11 cellular contexts compared by ENCODE assay signal in the genomic region with DNA sequence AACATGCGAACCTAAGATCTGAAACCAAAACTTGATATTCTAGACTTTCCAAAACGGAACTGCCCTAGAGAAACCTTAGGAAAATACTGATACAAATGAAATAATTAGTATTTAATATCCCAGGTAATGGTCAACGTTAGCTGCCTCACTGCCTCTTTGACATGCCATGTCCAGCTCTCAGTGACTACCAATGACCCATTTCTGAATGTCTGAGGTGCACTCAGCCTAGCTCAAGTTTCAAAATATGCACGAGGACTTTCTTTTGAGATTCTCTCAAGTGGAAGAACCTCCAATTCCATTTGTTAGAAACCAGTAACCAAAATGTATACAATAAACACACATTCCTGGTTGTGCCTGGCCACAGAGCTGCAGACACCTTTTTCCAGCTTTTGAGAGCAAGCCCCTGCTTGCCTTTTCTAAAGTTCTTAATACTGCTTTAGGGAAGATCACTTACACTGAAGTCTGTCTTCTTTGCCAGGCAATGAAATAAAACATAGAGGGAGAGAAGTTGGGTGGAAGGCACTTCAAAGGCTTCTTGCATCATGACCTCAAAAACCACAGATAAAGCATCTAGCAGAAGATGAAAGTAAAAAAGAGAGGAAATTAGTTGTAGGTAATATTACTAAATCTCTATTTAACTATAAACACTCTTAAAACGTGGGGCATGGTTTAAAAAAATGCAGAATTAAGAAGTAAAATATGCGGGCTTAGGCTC.
A peak's percentile ranks its signal among the peaks of the same experiment; 100 is the strongest.
DNase-seq lines count a peak whose midpoint lies in the region; ATAC-seq, FAIRE-seq and TF ChIP-seq lines count a peak whose summit lies in the region.
"Had no signal": no experiment of that assay in that cellular context is flagged by ENCODE, and none has a peak within 500 bp of the region (broad histone marks: within the 10 kb centered on the region; RNA-seq: fewer than 3 reads in every experiment).

No MANE protein-coding gene starts in this region.

- H3K36me3 Mint-ChIP-seq in type B pancreatic cell: peaks cover 29% of the 10 kb centered on the region

- no peaks in the 10 kb centered on the region for H3K36me3 ChIP-seq in bronchial epithelial cell (ENCODE audit: control insufficient read depth, insufficient read depth, low read length)

- H3K4me1 Mint-ChIP-seq in type B pancreatic cell (ENCODE audit: unreplicated experiment): no peaks in the 10 kb centered on the region

- no peak for FAIRE-seq in bronchial epithelial cell (lab: Jason Lieb, UNC)

- H3K27ac Mint-ChIP-seq in type B pancreatic cell: peak overlapping the region; percentile 62
- H3K27ac Mint-ChIP-seq: B cell had no signal

- H3K4me3 Mint-ChIP-seq in type B pancreatic cell: peak overlapping the region; percentile 1
- H3K4me3 Mint-ChIP-seq: B cell had no signal

- no peaks in the 10 kb centered on the region for H3K9me3 Mint-ChIP-seq in type B pancreatic cell

- no peaks in the 10 kb centered on the region for H3K27me3 ChIP-seq in bronchial epithelial cell (ENCODE audit: control insufficient read depth, insufficient read depth, low read length)

- TF ChIP-seq CTCF in bronchial epithelial cell (IDR thresholded peaks at IDR 0.05; ENCODE audit: insufficient read depth, low read length, severe bottlenecking): no peak
- TF ChIP-seq CTCF in type B pancreatic cell (conservative IDR thresholded peaks at IDR 0.05): no peak

- peak; percentile 3 for DNase-seq in activated gamma-delta T cell treated with anti-CD3 and anti-CD28 coated beads, Interleukin-2, amount 50 U/mL, for 16 hours (ENCODE audit: low read depth)
- DNase-seq in activated gamma-delta T cell (lab: John Stamatoyannopoulos, UW) (no peak), NOMO-1 treated with dmso at 0.1 percent for 144 hours (lab: John Stamatoyannopoulos, UW; ENCODE audit: unreplicated experiment) (peak; percentile 35), bronchial epithelial cell (ENCODE audit: low read depth) (peak; percentile 65), type B pancreatic cell (ENCODE audit: extremely low spot score, unreplicated experiment) (no peak), NCI-H524 (lab: John Stamatoyannopoulos, UW) (no peak)
- no peak for DNase-seq in activated CD4-positive, alpha-beta T cell treated with anti-CD3 and anti-CD28 coated beads for 4 hours
- DNase-seq: activated CD4-positive, alpha-beta T cell treated with anti-CD3 and anti-CD28 coated beads, Interleukin-2, amount 50 U/mL, for 4 hours; stimulated activated CD4-positive, alpha-beta T cell treated with anti-CD3 and anti-CD28 coated beads, Interleukin-15, amount 100 ng/mL, for 24 hours had no signal

- ATAC-seq in GM21526 (IDR thresholded peaks at IDR 0.05; ENCODE audit: low FRiP score, unreplicated experiment): no peak

- H3K4me3 ChIP-seq in bronchial epithelial cell (ENCODE audit: low read depth, low read length): no peak overlapping the region

- H3K27me3 Mint-ChIP-seq in type B pancreatic cell: no peaks in the 10 kb centered on the region
- H3K27me3 Mint-ChIP-seq: B cell had no signal

Comparison
In these comparisons a context has a peak if more than half of its experiments do, and no peak if none do; other contexts are left out.
1. DNase-seq: peak in activated gamma-delta T cell treated with anti-CD3 and anti-CD28 coated beads, Interleukin-2, amount 50 U/mL, for 16 hours (single experiment), NOMO-1 treated with dmso at 0.1 percent for 144 hours (single experiment) and bronchial epithelial cell (single experiment); none in activated gamma-delta T cell (single experiment), type B pancreatic cell (single experiment), activated CD4-positive, alpha-beta T cell treated with anti-CD3 and anti-CD28 coated beads for 4 hours (0 of 2) and NCI-H524 (0 of 2).